Comparison of ENCODE assay signal across 10 cellular contexts in the genomic region with DNA sequence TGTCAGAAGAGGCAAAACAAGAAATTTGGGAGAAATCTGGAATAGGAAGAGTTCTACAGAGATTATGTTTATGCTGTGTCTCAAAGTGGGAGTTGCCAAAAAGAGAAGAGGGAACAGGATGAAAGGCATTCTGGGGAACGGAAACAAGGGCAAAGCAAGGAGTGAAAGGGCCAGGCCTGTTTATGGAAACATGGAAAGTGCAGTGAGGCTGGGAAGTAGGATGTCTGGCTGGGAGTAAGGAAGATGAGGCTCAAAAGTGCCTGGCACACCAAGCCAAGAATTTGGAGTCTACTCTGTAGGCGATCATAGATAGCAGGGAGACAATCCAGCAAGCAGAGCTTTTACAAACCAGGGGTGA. TPM values are rescaled to one million over a fixed set of nuclear protein-coding genes. Genes with fewer than 3 reads are reported as not detected.
DNase-seq lines count a peak whose midpoint lies in the region; ATAC-seq and TF ChIP-seq lines count a peak whose summit lies in the region.
"Had no signal": no experiment of that assay in that cellular context is flagged by ENCODE, and none has a peak within 500 bp of the region (broad histone marks: within the 10 kb centered on the region; RNA-seq: fewer than 3 reads in every experiment).

No MANE protein-coding gene starts in this region.

- H3K9me3 Mint-ChIP-seq in CD4-positive, CD25-positive, alpha-beta regulatory T cell: peaks cover 0 to 1% (median 0%) of the 10 kb centered on the region in 7 donors
- no peaks in the 10 kb centered on the region for H3K9me3 Mint-ChIP-seq in osteocyte (ENCODE audit: unreplicated experiment)

- no peaks in the 10 kb centered on the region for H4K20me1 ChIP-seq in IMR-90 (ENCODE audit: insufficient read depth, low read length)

- no peak overlapping the region for H3K9ac ChIP-seq in IMR-90 (ENCODE audit: low read depth, low read length)

- H3K27ac Mint-ChIP-seq in CD4-positive, CD25-positive, alpha-beta regulatory T cell: peak overlapping the region; percentile 1 to 97 (median 2)
- H3K27ac Mint-ChIP-seq in osteocyte (ENCODE audit: unreplicated experiment): peak overlapping the region; percentile 2

- TF ChIP-seq CTCF in IMR-90 (conservative IDR thresholded peaks at IDR 0.05; ENCODE audit: low read depth, low read length): no peak
- TF ChIP-seq CTCF in osteocyte (IDR thresholded peaks at IDR 0.05): no peak

- H3K4me3 ChIP-seq in CD4-positive, CD25-positive, alpha-beta regulatory T cell (ENCODE audit: low read depth, low read length): no peak overlapping the region
- no peak overlapping the region for H3K4me3 ChIP-seq in IMR-90 (ENCODE audit: insufficient read depth, low read depth, low read length)

- no peak overlapping the region for H3K18ac ChIP-seq in IMR-90 (ENCODE audit: low read depth, low read length)

- H3K27me3 ChIP-seq in CD4-positive, CD25-positive, alpha-beta regulatory T cell (ENCODE audit: control insufficient read depth, insufficient read depth, low read length): no peaks in the 10 kb centered on the region
- H3K27me3 ChIP-seq in IMR-90 (ENCODE audit: control insufficient read depth, insufficient read depth, low read length): no peaks in the 10 kb centered on the region

- no peaks in the 10 kb centered on the region for H3K36me3 ChIP-seq in CD4-positive, CD25-positive, alpha-beta regulatory T cell (ENCODE audit: control insufficient read depth, insufficient read depth, low read length)
- no peaks in the 10 kb centered on the region; the same call in 1 of the 2 replicates for H3K36me3 ChIP-seq in IMR-90 (ENCODE audit: control insufficient read depth, insufficient read depth, low read length)

- no peaks in the 10 kb centered on the region for H3K9me3 ChIP-seq in CD4-positive, CD25-positive, alpha-beta regulatory T cell (ENCODE audit: control insufficient read depth in 2 of 2, low read length in 2 of 2)
- H3K9me3 ChIP-seq in IMR-90 (ENCODE audit: control insufficient read depth, insufficient read depth, low read length): no peaks in the 10 kb centered on the region

- no peak overlapping the region for H2BK5ac ChIP-seq in IMR-90 (ENCODE audit: low read depth, low read length, poor library complexity, severe bottlenecking)

- CTCF ChIA-PET in IMR-90 (lab: Yijun Ruan, JAX): no interaction called here

- H4K91ac ChIP-seq in IMR-90 (ENCODE audit: insufficient read depth, low read depth, low read length): no peak overlapping the region

- TF ChIP-seq POLR2A in IMR-90 (IDR thresholded peaks at IDR 0.05; ENCODE audit: low read depth, low read length): no peak

- peak overlapping the region in 1 of 2 experiments; percentile 6; a peak in 2 of 4 replicates for H4K8ac ChIP-seq in IMR-90 (ENCODE audit: low read depth in 2 of 2, low read length in 2 of 2)

- 83% methylated on average over 1 of the region's 2 CpGs; no CpG with 5 or more reads in 1 of the 2 experiments for WGBS in IMR-90 (ENCODE audit: extremely low coverage in 2 of 2, insufficient read length in 1 of 2), 2 experiments

- peak overlapping the region; percentile 47 for H2AFZ ChIP-seq in IMR-90 (replicated peaks; ENCODE audit: low read length, poor library complexity)

- H3K56ac ChIP-seq in IMR-90 (ENCODE audit: extremely low read depth, insufficient read depth, low read length): no peak overlapping the region

- H2BK20ac ChIP-seq in IMR-90 (ENCODE audit: low read depth, low read length): no peak overlapping the region

- peak overlapping the region in 2 of 4 donors; percentile 38 to 95 for H3K4me3 Mint-ChIP-seq in CD4-positive, CD25-positive, alpha-beta regulatory T cell
- no peak overlapping the region for H3K4me3 Mint-ChIP-seq in osteocyte (ENCODE audit: unreplicated experiment)

- no peaks in the 10 kb centered on the region; a peak in 1 of 4 replicates for H3K79me1 ChIP-seq in IMR-90 (ENCODE audit: low read depth in 1 of 2, low read length in 2 of 2)

- in situ Hi-C loops in IMR-90 (cut with MboI; ENCODE audit: low sequenced_read_pairs): no loop called here

- H3K4me1 Mint-ChIP-seq in CD4-positive, CD25-positive, alpha-beta regulatory T cell: peaks cover 0 to 21% (median 9%) of the 10 kb centered on the region in 4 donors
- peaks cover 12% of the 10 kb centered on the region for H3K4me1 Mint-ChIP-seq in osteocyte (ENCODE audit: unreplicated experiment)

- BruUV-seq in IMR-90 (replicated peaks; lab: Mats Ljungman, UMichigan): no TSS peak

- no peak for DNase-seq in CD4-positive, CD25-positive, alpha-beta regulatory T cell
- DNase-seq in IMR-90 (no peak), dermis blood vessel endothelial cell (peak; percentile 17), osteocyte (ENCODE audit: extremely low spot score, unreplicated experiment) (no peak), putamen (ENCODE audit: low spot score) (no peak), ureter (ENCODE audit: low spot score) (no peak), DMS79 (lab: John Stamatoyannopoulos, UW) (no peak)
- DNase-seq: GDM1, NCI-H2029 treated with DMSO at 0.1 percent for 48 hours had no signal

- H3K23ac ChIP-seq in IMR-90 (ENCODE audit: low read depth, low read length): no peak overlapping the region

- intact Hi-C loops in IMR-90 (cut with micrococcal nuclease): no loop called here

- no peak overlapping the region for H2AK5ac ChIP-seq in IMR-90 (ENCODE audit: low read depth, low read length)

- no peak overlapping the region for H2BK120ac ChIP-seq in IMR-90 (ENCODE audit: low read depth, low read length)

- no peak overlapping the region for H3K27ac ChIP-seq in CD4-positive, CD25-positive, alpha-beta regulatory T cell (ENCODE audit: insufficient read depth, low read length, poor library complexity, severe bottlenecking)
- H3K27ac ChIP-seq in IMR-90 (ENCODE audit: insufficient read depth, low read length): peak overlapping the region; percentile 4; the same call in 1 of the 2 replicates

- dilution Hi-C loops in IMR-90 (cut with HindIII; ENCODE audit: low sequenced_read_pairs, unreplicated experiment): no loop called here

- no peaks in the 10 kb centered on the region for H3K36me3 Mint-ChIP-seq in CD4-positive, CD25-positive, alpha-beta regulatory T cell
- H3K36me3 Mint-ChIP-seq in osteocyte (ENCODE audit: unreplicated experiment): no peaks in the 10 kb centered on the region

- peaks cover 6% of the 10 kb centered on the region for H3K4me1 ChIP-seq in CD4-positive, CD25-positive, alpha-beta regulatory T cell (ENCODE audit: control insufficient read depth, insufficient read depth, low read length, poor library complexity, severe bottlenecking)
- no peaks in the 10 kb centered on the region for H3K4me1 ChIP-seq in IMR-90 (ENCODE audit: control insufficient read depth, insufficient read depth, low read length)

- no peak overlapping the region for H3K4me2 ChIP-seq in IMR-90 (ENCODE audit: low read depth, low read length)

- H3K9me1 ChIP-seq in IMR-90 (ENCODE audit: insufficient read depth, low read length): no peaks in the 10 kb centered on the region

- no peak overlapping the region for H2AK9ac ChIP-seq in IMR-90 (replicated peaks; ENCODE audit: low read depth, low read length, poor library complexity)

- H3K4ac ChIP-seq in IMR-90 (ENCODE audit: low read depth, low read length): no peak overlapping the region

- no peak for ATAC-seq in CD4-positive, CD25-positive, alpha-beta regulatory T cell (ENCODE audit: low read depth in 2 of 2)
- ATAC-seq in IMR-90 (ENCODE audit: low read depth) (no peak), HG03196 (IDR thresholded peaks at IDR 0.05; ENCODE audit: unreplicated experiment) (no peak)

- peak overlapping the region; percentile 42; the same call in 1 of the 2 replicates for H4K5ac ChIP-seq in IMR-90 (ENCODE audit: low read depth, low read length)

- no peak overlapping the region for H2BK15ac ChIP-seq in IMR-90 (ENCODE audit: low read depth, low read length)

- H3K14ac ChIP-seq in IMR-90 (replicated peaks; ENCODE audit: low read depth, low read length): no peak overlapping the region

- no peak for TF ChIP-seq RAD21 in IMR-90 (IDR thresholded peaks at IDR 0.05; ENCODE audit: low read length)

- POLR2A ChIA-PET in IMR-90 (lab: Charles Lee; ENCODE audit: unreplicated experiment): no interaction called here

- no peaks in the 10 kb centered on the region for H3K27me3 Mint-ChIP-seq in CD4-positive, CD25-positive, alpha-beta regulatory T cell
- H3K27me3 Mint-ChIP-seq in osteocyte (ENCODE audit: unreplicated experiment): no peaks in the 10 kb centered on the region

TF ChIP-seq in IMR-90, 13 proteins besides CTCF, POLR2A, EP300 and RAD21:
- TF ChIP-seq RFX5 (IDR thresholded peaks at IDR 0.05; ENCODE audit: low read depth, low read length) (no peak), MAZ (IDR thresholded peaks at IDR 0.05; ENCODE audit: borderline replicate concordance, low read depth, low read length) (no peak), RCOR1 (IDR thresholded peaks at IDR 0.05; ENCODE audit: insufficient replicate concordance, low read length) (no peak), CHD1 (IDR thresholded peaks at IDR 0.05; ENCODE audit: low read depth, low read length) (no peak)
- TF ChIP-seq, protein P1, sequence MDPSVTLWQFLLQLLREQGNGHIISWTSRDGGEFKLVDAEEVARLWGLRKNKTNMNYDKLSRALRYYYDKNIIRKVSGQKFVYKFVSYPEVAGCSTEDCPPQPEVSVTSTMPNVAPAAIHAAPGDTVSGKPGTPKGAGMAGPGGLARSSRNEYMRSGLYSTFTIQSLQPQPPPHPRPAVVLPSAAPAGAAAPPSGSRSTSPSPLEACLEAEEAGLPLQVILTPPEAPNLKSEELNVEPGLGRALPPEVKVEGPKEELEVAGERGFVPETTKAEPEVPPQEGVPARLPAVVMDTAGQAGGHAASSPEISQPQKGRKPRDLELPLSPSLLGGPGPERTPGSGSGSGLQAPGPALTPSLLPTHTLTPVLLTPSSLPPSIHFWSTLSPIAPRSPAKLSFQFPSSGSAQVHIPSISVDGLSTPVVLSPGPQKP (IDR thresholded peaks at IDR 0.05; ENCODE audit: borderline replicate concordance, low read depth, low read length): no peak
TF ChIP-seq in IMR-90: peak in this region for 0.

RNA-seq across cellular contexts. Expression of a gene that starts 1.8 kb away (rescaled TPM):
- 39.4 TPM for total RNA-seq in CD4-positive, CD25-positive, alpha-beta regulatory T cell
- polyA plus RNA-seq in CD4-positive, CD25-positive, alpha-beta regulatory T cell: 10 to 100 TPM; 25.7 to 32.7 (median 29.1) TPM
- total RNA-seq in IMR-90 (2012; rRNA removed): 19.4 and 33.1 TPM in 2 replicates
- polyA plus RNA-seq in IMR-90 (2012; rRNA removed): 21.1 and 30.9 TPM in 2 replicates
- polyA plus RNA-seq in IMR-90 (2012; cell fraction: cytosol; rRNA removed): 9.7 and 11.3 TPM in 2 replicates
- polyA plus RNA-seq in IMR-90 (2012; cell fraction: nucleus; rRNA removed; ENCODE audit: low replicate concordance): 22.0 and 63.6 TPM in 2 replicates
- 39.3 and 92.6 TPM in 2 replicates for total RNA-seq in dermis blood vessel endothelial cell
- 77.7 and 78.6 TPM in 2 replicates for total RNA-seq in osteocyte
- 40.1 TPM for total RNA-seq in ureter

RNA-seq across cellular contexts. Expression of a gene that starts 41.4 kb away (rescaled TPM):
- 18.1 TPM for total RNA-seq in CD4-positive, CD25-positive, alpha-beta regulatory T cell
- 10 to 100 TPM; 57.5 to 93.6 (median 72.7) TPM for polyA plus RNA-seq in CD4-positive, CD25-positive, alpha-beta regulatory T cell
- total RNA-seq in IMR-90 (2012; rRNA removed) (36.9 and 48.6 TPM in 2 replicates), dermis blood vessel endothelial cell (34.7 and 36.9 TPM in 2 replicates), osteocyte (32.6 and 43.8 TPM in 2 replicates), ureter (55.2 TPM)
- polyA plus RNA-seq in IMR-90 (2012; rRNA removed): 45.8 and 52.8 TPM in 2 replicates
- polyA plus RNA-seq in IMR-90 (2012; cell fraction: cytosol; rRNA removed): 9.8 and 20.8 TPM in 2 replicates
- polyA plus RNA-seq in IMR-90 (2012; cell fraction: nucleus; rRNA removed; ENCODE audit: low replicate concordance): 3.1 and 25.6 TPM in 2 replicates
